16 cellular contexts compared by ENCODE assay signal in the genomic region with DNA sequence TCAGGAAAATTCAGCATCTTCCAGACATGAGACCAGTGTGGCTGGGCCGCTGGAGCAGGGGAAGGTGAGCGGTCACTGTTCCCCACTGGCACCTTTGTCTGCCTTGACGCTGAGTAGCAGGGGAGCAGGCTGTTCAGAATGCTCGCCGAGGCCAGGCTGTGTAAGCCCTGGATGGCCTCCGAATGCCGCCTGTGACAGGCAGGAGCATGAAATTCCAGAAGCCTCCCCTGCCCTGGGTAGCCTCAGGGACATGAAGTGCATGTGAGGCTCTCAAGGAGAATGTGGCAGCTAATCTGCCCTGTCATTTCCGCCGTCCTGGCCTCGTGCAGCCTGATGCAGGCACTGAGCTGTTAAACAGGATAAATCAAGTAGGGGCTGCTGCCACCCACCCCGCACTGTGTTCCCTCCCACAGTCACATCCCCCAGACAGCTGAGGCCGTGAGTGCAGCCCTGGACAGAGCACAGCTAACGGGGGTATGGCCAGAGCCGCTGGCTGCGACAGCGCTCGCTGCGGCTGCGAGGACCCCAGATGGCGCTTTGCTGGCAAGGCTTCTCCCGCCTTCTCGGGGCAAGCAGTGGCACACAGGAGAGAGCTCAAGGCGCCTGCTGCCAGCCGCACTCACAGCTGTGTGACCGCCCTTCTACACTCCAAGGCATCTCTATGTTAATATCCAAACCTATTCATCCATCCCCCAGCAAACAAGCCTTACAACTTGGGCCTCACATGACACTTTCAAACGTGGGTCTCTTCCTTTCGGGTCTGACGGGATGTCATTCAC.
DNase-seq lines count a peak whose midpoint lies in the region; ATAC-seq, FAIRE-seq and TF ChIP-seq lines count a peak whose summit lies in the region.
"Had no signal": no experiment of that assay in that cellular context is flagged by ENCODE, and none has a peak within 500 bp of the region (broad histone marks: within the 10 kb centered on the region; RNA-seq: fewer than 3 reads in every experiment).

No MANE protein-coding gene starts in this region.

- ATAC-seq in left cardiac atrium (no peak), GM21737 (IDR thresholded peaks at IDR 0.05; ENCODE audit: unreplicated experiment) (no peak)
- ATAC-seq: CD8-positive, alpha-beta T cell had no signal

- H3K79me2 ChIP-seq in osteoblast (ENCODE audit: insufficient read depth, low read length) = no peaks in the 10 kb centered on the region

- intact Hi-C loops in left cardiac atrium (cut with DNase I) = no loop called here
- intact Hi-C loops in stomach (cut with DNase I; ENCODE audit: low total_unique reads) = no loop called here

- peaks cover 3% of the 10 kb centered on the region for H3K27me3 ChIP-seq in osteoblast (ENCODE audit: insufficient read depth, low read length)
- H3K27me3 ChIP-seq in stomach = peaks cover 0 to 34% (median 5%) of the 10 kb centered on the region in 3 donors

- no peaks in the 10 kb centered on the region for H4K20me1 ChIP-seq in osteoblast (ENCODE audit: insufficient read depth, low read length)

- no peak overlapping the region for H3K4me2 ChIP-seq in osteoblast (ENCODE audit: insufficient read depth, low read length)

- no peak overlapping the region for H3K4me3 ChIP-seq in osteoblast (ENCODE audit: insufficient read depth, low read length)
- no peak overlapping the region for H3K4me3 ChIP-seq in stomach
- H3K4me3 ChIP-seq: tibial artery had no signal

- H3K4me1 ChIP-seq in osteoblast (ENCODE audit: insufficient read depth, low read length) (peaks cover 24% of the 10 kb centered on the region), stomach (peaks cover 0 to 9% (median 3%) of the 10 kb centered on the region in 4 donors)

- no peak overlapping the region for H2AFZ ChIP-seq in osteoblast (ENCODE audit: low read length)

- 78 to 85% (median 81%) methylated on average over 21 to 28 of the region's 28 CpGs for WGBS in stomach, 5 donors

- DNase-seq in EH (ENCODE audit: low read depth) = peak; percentile 62
- peak; percentile 74 for DNase-seq in NCI-H524 treated with DMSO at 0.1 percent for 48 hours (lab: John Stamatoyannopoulos, UW)
- DNase-seq in left cardiac atrium = peak; percentile 21
- DNase-seq in osteoblast (ENCODE audit: insufficient read length, low spot score, missing footprints) = no peak
- no peak for DNase-seq in stomach
- no peak for DNase-seq in NCI-H774 (lab: John Stamatoyannopoulos, UW)
- no peak for DNase-seq in frontal cortex (ENCODE audit: low spot score in 2 of 2)
- DNase-seq: activated CD4-positive, CD25-positive, alpha-beta regulatory T cell treated with anti-CD3 and anti-CD28 coated beads, Interleukin-2, amount 50 U/mL, for 72 hours; activated T-cell treated with anti-CD3 and anti-CD28 coated beads for 4 hours; CD8-positive, alpha-beta T cell; immature natural killer cell; NCI-H1694; stimulated activated CD4-positive, alpha-beta T cell treated with anti-CD3 and anti-CD28 coated beads, Interleukin-15, amount 100 ng/mL, for 24 hours; SW 1271; tibial artery had no signal

- TF ChIP-seq CTCF in osteoblast (IDR thresholded peaks at IDR 0.05; ENCODE audit: extremely low read depth, low read depth, low read length) = no peak
- no peak for TF ChIP-seq CTCF in stomach (IDR thresholded peaks at IDR 0.05)

- H3K27ac ChIP-seq in osteoblast (ENCODE audit: low read depth, low read length) (peak overlapping the region; percentile 71), stomach (no peak overlapping the region)
- H3K27ac ChIP-seq: tibial artery had no signal

- no peak for TF ChIP-seq POLR2A in stomach (IDR thresholded peaks at IDR 0.05)

- no peaks in the 10 kb centered on the region for H3K9me3 ChIP-seq in osteoblast (ENCODE audit: low read depth, low read length)
- no peaks in the 10 kb centered on the region for H3K9me3 ChIP-seq in stomach
- H3K9me3 ChIP-seq: tibial artery had no signal

- H3K36me3 ChIP-seq in osteoblast (ENCODE audit: insufficient read depth, low read length) (no peaks in the 10 kb centered on the region), stomach (no peaks in the 10 kb centered on the region)
- H3K36me3 ChIP-seq: tibial artery had no signal

- TF ChIP-seq EP300 in stomach (IDR thresholded peaks at IDR 0.05) = no peak

- FAIRE-seq in frontal cortex (lab: Jason Lieb, UNC) = no peak

Comparison
In these comparisons a context has a peak if more than half of its experiments do, and no peak if none do; other contexts are left out.
1. DNase-seq: peak in EH (single experiment), NCI-H524 treated with DMSO at 0.1 percent for 48 hours (single experiment) and left cardiac atrium (single experiment); none in osteoblast (single experiment), stomach (single experiment), NCI-H774 (single experiment) and frontal cortex (0 of 2).